Comparison of ENCODE assay signal across 18 cellular contexts in genomic region chr14:23435540-23436326, GRCh38. TPM values are rescaled to one million over a fixed set of nuclear protein-coding genes. Genes with fewer than 3 reads are reported as not detected.
DNase-seq lines count a peak whose midpoint lies in the region; ATAC-seq and FAIRE-seq lines count a peak whose summit lies in the region.
"Had no signal": no experiment of that assay in that cellular context is flagged by ENCODE, and none has a peak within 500 bp of the region (broad histone marks: within the 10 kb centered on the region; RNA-seq: fewer than 3 reads in every experiment).

MYH7 (minus strand) TSS chr14:23435660; CDS start chr14:23433732, 1,928 bp downstream.

- peak; percentile 16 for DNase-seq in astrocyte of the hippocampus (ENCODE audit: low read depth, low spot score)
- DNase-seq in Right ventricle myocardium inferior (ENCODE audit: missing footprints): no peak
- DNase-seq in myocyte (ENCODE audit: low read depth): peak; percentile 97
- DNase-seq in DMS53 treated with DMSO at 0.1 percent for 48 hours (lab: John Stamatoyannopoulos, UW; ENCODE audit: unreplicated experiment): no peak
- no peak for DNase-seq in RCC 7860 (ENCODE audit: low spot score)
- DNase-seq: activated naive CD4-positive, alpha-beta T cell treated with anti-CD3 and anti-CD28 coated beads for 36 hours; brain microvascular endothelial cell; Calu3; effector memory CD8-positive, alpha-beta T cell; GF-D8; NCI-H187; NCI-H446; SHP77; stimulated activated CD4-positive, alpha-beta T cell treated with anti-CD3 and anti-CD28 coated beads, Interleukin-2, amount 100 ng/mL, for 48 hours had no signal

- ATAC-seq in Right ventricle myocardium inferior (peak; percentile 59), HG02798 (IDR thresholded peaks at IDR 0.05; ENCODE audit: poor library complexity, unreplicated experiment) (no peak)
- ATAC-seq: effector memory CD8-positive, alpha-beta T cell had no signal

- H3K4me1 ChIP-seq in skeletal muscle tissue (ENCODE audit: control insufficient read depth in 3 of 3, insufficient read depth in 3 of 3, low read length in 3 of 3): peaks cover 23 to 56% (median 55%) of the 10 kb centered on the region in 3 donors

- intact Hi-C loops in Right ventricle myocardium inferior (cut with DNase I): loop anchor here (1.0 kb wide), 1 partner anchor 8 kb away; no protein-coding TSS in a partner anchor

- peak within 1 kb of the TSS; percentile 66 to 82 (median 78) for H3K9ac ChIP-seq in skeletal muscle tissue (ENCODE audit: low read depth in 1 of 3, low read length in 3 of 3)

- H3K4me3 ChIP-seq in skeletal muscle tissue (ENCODE audit: low read length in 3 of 3): peak within 1 kb of the TSS; percentile 76 to 80 (median 79)

- no peak for FAIRE-seq in RCC 7860 (lab: Jason Lieb, UNC)

- H3K9me3 ChIP-seq in skeletal muscle tissue (ENCODE audit: control insufficient read depth in 3 of 3, low read length in 3 of 3): no peaks in the 10 kb centered on the region

- H3K36me3 ChIP-seq in skeletal muscle tissue (ENCODE audit: control insufficient read depth in 3 of 3, insufficient read depth in 3 of 3, low read length in 3 of 3): peaks cover 8 to 45% (median 44%) of the 10 kb centered on the region in 3 donors
- H3K36me3 ChIP-seq: brain microvascular endothelial cell had no signal

- H3K27ac ChIP-seq in skeletal muscle tissue (ENCODE audit: low read depth, low read length): peak within 1 kb of the TSS; percentile 90
- H3K27ac ChIP-seq: brain microvascular endothelial cell had no signal

- H3K27me3 ChIP-seq in skeletal muscle tissue (ENCODE audit: control insufficient read depth in 3 of 3, insufficient read depth in 3 of 3, low read length in 3 of 3): no peaks in the 10 kb centered on the region
- H3K27me3 ChIP-seq: brain microvascular endothelial cell had no signal

RNA-seq across cellular contexts. Expression of gene MYH7, which starts in this region (rescaled TPM):
- total RNA-seq in Right ventricle myocardium inferior: 11,833 TPM
- 155 and 258 TPM in 2 replicates for total RNA-seq in myocyte
- polyA plus RNA-seq in myocyte (2012): 257 TPM
- 426 TPM for total RNA-seq in skeletal muscle tissue
- total RNA-seq: activated naive CD4-positive, alpha-beta T cell treated with anti-CD3 and anti-CD28 coated beads for 36 hours; Calu3; M059J; renal cortical epithelial cell had no signal

Comparison
In these comparisons a context has a peak if more than half of its experiments do, and no peak if none do; other contexts are left out.
1. RNA of gene MYH7 (total RNA-seq): 11,833 TPM in Right ventricle myocardium inferior (single experiment); 426 TPM in skeletal muscle tissue (single experiment) and 155 to 258 TPM in myocyte; every median in the first group is over 10 times any median in the second.
2. DNase-seq: peak in astrocyte of the hippocampus (single experiment) and myocyte (single experiment); none in Right ventricle myocardium inferior (single experiment), DMS53 treated with DMSO at 0.1 percent for 48 hours (single experiment) and RCC 7860 (single experiment).